ENCODE assay signal across 18 cellular contexts in the genomic region with DNA sequence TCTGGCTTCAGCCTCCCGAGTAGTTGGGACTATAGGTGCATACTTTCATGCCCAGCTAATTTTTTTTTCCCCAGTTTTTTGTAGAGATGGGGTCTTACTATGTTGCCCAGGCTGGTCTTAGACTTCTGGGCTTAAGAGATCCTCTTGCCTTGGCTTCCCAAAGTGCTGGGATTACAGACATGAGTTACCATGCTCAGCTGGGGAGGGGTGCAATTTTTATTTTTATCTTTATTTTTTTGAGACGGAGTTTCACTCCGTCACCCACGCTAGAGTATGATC. TPM values are rescaled to one million over a fixed set of nuclear protein-coding genes. Genes with fewer than 3 reads are reported as not detected.
DNase-seq lines count a peak whose midpoint lies in the region; ATAC-seq, FAIRE-seq and TF ChIP-seq lines count a peak whose summit lies in the region.
"Had no signal": no experiment of that assay in that cellular context is flagged by ENCODE, and none has a peak within 500 bp of the region (broad histone marks: within the 10 kb centered on the region; RNA-seq: fewer than 3 reads in every experiment).

No MANE protein-coding gene starts in this region.

- H4K5ac ChIP-seq in IMR-90 (ENCODE audit: low read depth, low read length), result peak overlapping the region; percentile 43

- H3K9me1 ChIP-seq in IMR-90 (ENCODE audit: insufficient read depth, low read length), result peaks cover 14% of the 10 kb centered on the region

- H3K23ac ChIP-seq in IMR-90 (ENCODE audit: low read depth, low read length), result peak overlapping the region; percentile 50; the same call in 1 of the 2 replicates

- no TSS peak for BruUV-seq in IMR-90 (replicated peaks; lab: Mats Ljungman, UMichigan)

- no peak for FAIRE-seq in A549 (lab: Jason Lieb, UNC)
- FAIRE-seq in H54 (lab: Jason Lieb, UNC), result no peak
- FAIRE-seq: TTC549 had no signal

- ATAC-seq in A549, result no peak
- no peak for ATAC-seq in IMR-90 (ENCODE audit: low read depth)
- ATAC-seq in psoas muscle, result no peak

- CTCF ChIA-PET in A549 (lab: Yijun Ruan, JAX) (interaction anchor here (1.0 to 1.7 kb wide), 3 partner anchors 10 to 320 kb away, joined by 3 to 5 read pairs (median 4); no protein-coding TSS in a partner anchor), IMR-90 (lab: Yijun Ruan, JAX) (interaction anchor here (0.6 to 1.4 kb wide), 3 partner anchors 11 to 73 kb away, joined by 3 to 5 read pairs (median 3); no protein-coding TSS in a partner anchor)

- peak overlapping the region; percentile 84; the same call in 1 of the 3 replicates for H2BK15ac ChIP-seq in IMR-90 (ENCODE audit: low read depth, low read length)

- POLR2A ChIA-PET in A549 (lab: Yijun Ruan, JAX) (no interaction called here), IMR-90 (lab: Charles Lee; ENCODE audit: unreplicated experiment) (interaction anchor here (0.6 to 0.8 kb wide), 2 partner anchors 55 to 155 kb away, joined by 3 to 5 read pairs; no protein-coding TSS in a partner anchor)

- H2BK20ac ChIP-seq in IMR-90 (ENCODE audit: low read depth, low read length), result peak overlapping the region; percentile 88

- H2AK9ac ChIP-seq in IMR-90 (replicated peaks; ENCODE audit: low read depth, low read length, poor library complexity), result no peak overlapping the region

- peak overlapping the region; percentile 54 to 90 for H4K8ac ChIP-seq in IMR-90 (ENCODE audit: low read depth in 2 of 2, low read length in 2 of 2)

- H4K20me1 ChIP-seq in IMR-90 (ENCODE audit: insufficient read depth, low read length) (no peaks in the 10 kb centered on the region), GM23248 (ENCODE audit: insufficient read depth) (no peaks in the 10 kb centered on the region)

- H3K79me1 ChIP-seq in IMR-90 (ENCODE audit: low read depth in 1 of 2, low read length in 2 of 2), result no peaks in the 10 kb centered on the region

- in situ Hi-C loops in IMR-90 (cut with MboI; ENCODE audit: low sequenced_read_pairs) (no loop called here), GM23248 (cut with MboI) (no loop called here)

- no peaks in the 10 kb centered on the region; the same call in 1 of the 2 replicates for H3F3A ChIP-seq in GM23248 (ENCODE audit: insufficient read depth)

- TF ChIP-seq POLR2A in A549 (IDR thresholded peaks at IDR 0.05; ENCODE audit: low read length), result no peak
- no peak for TF ChIP-seq POLR2A in IMR-90 (IDR thresholded peaks at IDR 0.05; ENCODE audit: low read depth, low read length)
- no peak for TF ChIP-seq POLR2A in H54 (IDR thresholded peaks at IDR 0.05; ENCODE audit: low read depth, low read length)

- no peak overlapping the region for H3K4me3 ChIP-seq in A549
- H3K4me3 ChIP-seq in IMR-90 (ENCODE audit: insufficient read depth, low read depth, low read length), result no peak overlapping the region
- peak overlapping the region; percentile 31 for H3K4me3 ChIP-seq in choroid plexus epithelial cell (ENCODE audit: low read depth, low read length)
- peak overlapping the region; percentile 21 for H3K4me3 ChIP-seq in psoas muscle
- H3K4me3 ChIP-seq in GM23248, result no peak overlapping the region

- 96% methylated on average over 4 of the region's 4 CpGs for WGBS in A549 (ENCODE audit: missing lambda C conversion rate)
- whole genome bisulfite sequencing in IMR-90 (ENCODE audit: extremely low coverage in 2 of 2, insufficient read length in 1 of 2), 2 experiments, result no CpG with 5 or more reads among the region's 4 CpGs
- WGBS in psoas muscle, 3 donors, result 82 to 88% (median 84%) methylated on average over 4 of the region's 4 CpGs
- WGBS in GM23248 (ENCODE audit: low coverage in 1 of 2, low lambda C conversion rate in 2 of 2, missing lambda C conversion rate in 2 of 2), 2 experiments, result 70 to 75% methylated on average over 4 of the region's 4 CpGs

- H2AFZ ChIP-seq in IMR-90 (replicated peaks; ENCODE audit: low read length, poor library complexity), result peak overlapping the region; percentile 94
- no peak overlapping the region; the same call in 1 of the 2 replicates for H2AFZ ChIP-seq in GM23248

- DNase-seq in A549 (ENCODE audit: low read depth in 1 of 2, low spot score in 1 of 2), result no peak
- no peak for DNase-seq in IMR-90
- DNase-seq in choroid plexus epithelial cell (ENCODE audit: low read depth), result no peak
- DNase-seq in psoas muscle, result no peak
- DNase-seq in MV-4-11 (lab: John Stamatoyannopoulos, UW), result no peak
- DNase-seq in NCI-H446 treated with DMSO at 0.1 percent for 48 hours (lab: John Stamatoyannopoulos, UW), result no peak
- DNase-seq in GM23248, result no peak
- DNase-seq in H54 (ENCODE audit: insufficient read length, low spot score), result no peak
- DNase-seq: activated CD4-positive, alpha-beta T cell treated with anti-CD3 and anti-CD28 coated beads, Interleukin-2, amount 50 U/mL, for 1 hour; amygdala; caudate nucleus; DMS79 treated with DMSO at 0.1 percent for 48 hours; NCI-H2081; NCI-H510A treated with DMSO at 0.1 percent for 48 hours; occipital lobe; SW 1271 had no signal

- intact Hi-C loops in IMR-90 (cut with micrococcal nuclease) (no loop called here), psoas muscle (cut with DNase I) (no loop called here)

- H3K27me3 ChIP-seq in IMR-90 (ENCODE audit: control insufficient read depth, insufficient read depth, low read length) (no peaks in the 10 kb centered on the region), psoas muscle (ENCODE audit: insufficient read depth in 3 of 3, low read length in 2 of 3) (peaks cover 0 to 9% (median 0%) of the 10 kb centered on the region in 3 donors), GM23248 (replicated peaks; ENCODE audit: insufficient read depth) (no peaks in the 10 kb centered on the region)

- peak overlapping the region; percentile 78 for H2BK5ac ChIP-seq in IMR-90 (ENCODE audit: low read depth, low read length, poor library complexity, severe bottlenecking)

- H3K36me3 ChIP-seq in IMR-90 (ENCODE audit: control insufficient read depth, insufficient read depth, low read length) (no peaks in the 10 kb centered on the region), psoas muscle (ENCODE audit: insufficient read depth in 1 of 2, low read depth in 1 of 2) (no peaks in the 10 kb centered on the region), GM23248 (ENCODE audit: low read depth) (no peaks in the 10 kb centered on the region)

- no peaks in the 10 kb centered on the region for H3K79me2 ChIP-seq in GM23248 (ENCODE audit: insufficient read depth)

- peak overlapping the region; percentile 54 for H2AK5ac ChIP-seq in IMR-90 (ENCODE audit: low read depth, low read length)

- peak overlapping the region; percentile 81 for H3K4ac ChIP-seq in IMR-90 (ENCODE audit: low read depth, low read length)

- no peak overlapping the region; the same call in 1 of the 2 replicates for H3K56ac ChIP-seq in IMR-90 (ENCODE audit: extremely low read depth, insufficient read depth, low read length)

- peak overlapping the region; percentile 89 for H4K91ac ChIP-seq in IMR-90 (ENCODE audit: insufficient read depth, low read depth, low read length)

- no peak for TF ChIP-seq RAD21 in A549 (conservative IDR thresholded peaks at IDR 0.05 in 1 of 2, IDR thresholded peaks at IDR 0.05 in 1 of 2)
- no peak for TF ChIP-seq RAD21 in IMR-90 (IDR thresholded peaks at IDR 0.05; ENCODE audit: low read length)

- dilution Hi-C loops in IMR-90 (cut with HindIII; ENCODE audit: low sequenced_read_pairs, unreplicated experiment), result no loop called here

- TF ChIP-seq CTCF in A549 (IDR thresholded peaks at IDR 0.05) (no peak), IMR-90 (conservative IDR thresholded peaks at IDR 0.05; ENCODE audit: low read depth, low read length) (no peak), choroid plexus epithelial cell (conservative IDR thresholded peaks at IDR 0.05; ENCODE audit: low read depth, low read length) (no peak), psoas muscle (IDR thresholded peaks at IDR 0.05) (no peak)

- H3K18ac ChIP-seq in IMR-90 (ENCODE audit: low read depth, low read length), result peak overlapping the region; percentile 83

- peak overlapping the region; percentile 17 to 80; a peak in 4 of 6 replicates for H3K27ac ChIP-seq in A549
- peak overlapping the region; percentile 74 for H3K27ac ChIP-seq in IMR-90 (ENCODE audit: insufficient read depth, low read length)
- H3K27ac ChIP-seq in psoas muscle, result no peak overlapping the region
- no peak overlapping the region for H3K27ac ChIP-seq in GM23248
- H3K27ac ChIP-seq: HL-60 had no signal

- H3K9me3 ChIP-seq in A549, result no peaks in the 10 kb centered on the region
- H3K9me3 ChIP-seq in IMR-90 (ENCODE audit: control insufficient read depth, insufficient read depth, low read length), result no peaks in the 10 kb centered on the region
- no peaks in the 10 kb centered on the region for H3K9me3 ChIP-seq in psoas muscle
- no peaks in the 10 kb centered on the region for H3K9me3 ChIP-seq in GM23248 (ENCODE audit: low read depth)

- H3K4me1 ChIP-seq in A549, result peaks cover 12% of the 10 kb centered on the region
- H3K4me1 ChIP-seq in IMR-90 (ENCODE audit: control insufficient read depth, insufficient read depth, low read length), result peaks cover 19% of the 10 kb centered on the region
- no peaks in the 10 kb centered on the region for H3K4me1 ChIP-seq in psoas muscle
- H3K4me1 ChIP-seq in GM23248 (ENCODE audit: insufficient read depth), result no peaks in the 10 kb centered on the region

- no peak for TF ChIP-seq EP300 in A549 (IDR thresholded peaks at IDR 0.05)

- H3K9me2 ChIP-seq in GM23248 (ENCODE audit: insufficient read depth), result no peaks in the 10 kb centered on the region

- H3K4me2 ChIP-seq in A549 (peak overlapping the region; percentile 46; the same call in 2 of the 3 replicates), IMR-90 (ENCODE audit: low read depth, low read length) (peak overlapping the region; percentile 27), GM23248 (ENCODE audit: unreplicated experiment) (no peak overlapping the region)

- H3K9ac ChIP-seq in IMR-90 (ENCODE audit: low read depth, low read length), result no peak overlapping the region
- H3K9ac ChIP-seq in GM23248, result no peak overlapping the region

- H3K14ac ChIP-seq in IMR-90 (replicated peaks; ENCODE audit: low read depth, low read length), result peak overlapping the region; percentile 62

- H2BK120ac ChIP-seq in IMR-90 (ENCODE audit: low read depth, low read length), result peak overlapping the region; percentile 86

TF ChIP-seq in A549, 52 proteins besides CTCF, POLR2A, EP300 and RAD21:
- TF ChIP-seq HOXA7 (CRISPR knock-in tag; IDR thresholded peaks at IDR 0.05), result no peak
TF ChIP-seq in A549: peak in this region for 0.

RNA-seq across cellular contexts. Expression of a gene that starts 49.7 kb away (rescaled TPM):
- polyA plus RNA-seq in A549 (2011; rRNA removed) (5.0 and 5.1 TPM in 2 replicates), A549 (2017; fragmentation: RNase III; extraction: RNeasy Plus Mini Kit Qiagen cat#74134 plus additional on column Dnase treatment) (6.0 to 9.2 TPM (median 7.8 TPM) in 3 replicates), IMR-90 (2012; rRNA removed) (6.1 and 6.3 TPM in 2 replicates), psoas muscle (10 to 100 TPM in 2 of 3 donors, 1 to 10 TPM in 1; 6.5 to 24.7 (median 13.0) TPM), GM23248 (2016; fragmentation: Nextera tagmentation; extraction: Ambion mirVana) (14.8 and 15.4 TPM in 2 replicates)
- 9.1 and 14.2 TPM in 2 replicates for polyA plus RNA-seq in A549 (2012; cell fraction: cytosol; rRNA removed)
- 12.3 and 13.3 TPM in 2 replicates for polyA plus RNA-seq in A549 (2012; cell fraction: nucleus; rRNA removed)
- 6.2 and 6.8 TPM in 2 replicates for polyA minus RNA-seq in A549 (2011; rRNA and poly(A)+ RNA removed)
- total RNA-seq in IMR-90 (2012; rRNA removed) (1.6 and 1.9 TPM in 2 replicates), psoas muscle (10 to 100 TPM; 11.2 to 28.8 (median 18.3) TPM)
- 3.4 and 8.7 TPM in 2 replicates for polyA plus RNA-seq in IMR-90 (2012; cell fraction: cytosol; rRNA removed)
- polyA plus RNA-seq in IMR-90 (2012; cell fraction: nucleus; rRNA removed; ENCODE audit: low replicate concordance), result 3.6 and 6.1 TPM in 2 replicates
- 10.9 and 18.6 TPM in 2 replicates for total RNA-seq in GM23248 (2014; rRNA removed; shearing (Covaris generic))

Comparison
In these comparisons a context has a peak if more than half of its experiments do, and no peak if none do; other contexts are left out.
1. H3K27ac ChIP-seq: peak in A549 (2 of 2) and IMR-90 (single experiment); none in psoas muscle (single experiment) and GM23248 (single experiment).
2. H3K4me3 ChIP-seq: peak in choroid plexus epithelial cell (single experiment) and psoas muscle (single experiment); none in A549 (single experiment), IMR-90 (single experiment) and GM23248 (single experiment).